8 cellular contexts compared by ENCODE assay signal in the genomic region with DNA sequence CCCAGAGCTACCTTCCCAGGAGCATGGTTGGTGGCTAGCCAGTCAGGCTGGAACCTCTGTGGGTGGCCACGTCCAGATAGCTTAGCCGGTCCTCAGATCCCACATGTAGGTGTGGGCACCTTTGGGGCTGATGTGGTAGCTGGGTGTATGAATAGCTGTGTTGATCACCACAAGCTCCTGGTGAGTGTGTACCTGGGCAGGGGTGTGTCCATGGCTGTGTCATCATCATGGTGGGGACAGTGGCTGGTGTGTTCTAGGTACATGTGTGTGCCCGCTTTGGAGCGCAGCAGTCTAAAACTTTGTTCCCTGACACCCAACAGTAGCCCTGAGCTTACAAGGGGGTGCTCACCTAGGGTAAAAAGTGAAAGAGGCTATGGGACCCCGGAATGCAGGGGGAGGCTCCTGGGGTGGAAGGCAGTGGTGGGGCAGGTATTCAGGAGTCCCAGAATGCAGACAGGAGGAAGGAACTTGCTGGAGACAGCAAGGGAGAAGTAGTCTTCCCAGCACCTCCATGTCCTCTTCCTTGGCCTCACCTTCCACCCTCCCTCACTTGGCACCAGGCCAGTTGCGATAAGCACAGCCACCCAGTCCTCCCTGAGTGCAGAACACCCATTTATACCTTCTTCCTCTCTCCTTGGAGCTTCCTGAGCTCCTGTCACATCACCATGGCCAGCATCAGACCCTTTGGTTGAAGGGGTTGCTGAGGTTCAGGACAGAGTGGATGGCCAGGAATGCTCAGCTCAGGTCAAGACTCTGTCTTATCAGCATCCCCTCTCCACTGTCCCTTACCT. TPM values are rescaled to one million over a fixed set of nuclear protein-coding genes. Genes with fewer than 3 reads are reported as not detected.
DNase-seq lines count a peak whose midpoint lies in the region; ATAC-seq, FAIRE-seq and TF ChIP-seq lines count a peak whose summit lies in the region.

No MANE protein-coding gene starts in this region.

- CTCF ChIA-PET in HepG2 (lab: Yijun Ruan, JAX; ENCODE audit: low intra/inter-chr PET ratio, low total read pairs), result interaction anchor here (8.0 kb wide), 1 partner anchor 39 kb away, joined by 182 read pairs; a partner anchor contains a TSS

- H4K20me1 ChIP-seq in HepG2 (ENCODE audit: insufficient read depth, low read length), result no peaks in the 10 kb centered on the region

- DNase-seq in NB4 (ENCODE audit: low read depth) (peak; percentile 32), HepG2 (ENCODE audit: low spot score) (no peak), NCI-H345 treated with DMSO at 0.1 percent for 48 hours (lab: John Stamatoyannopoulos, UW; ENCODE audit: unreplicated experiment) (no peak), GOT3 (lab: John Stamatoyannopoulos, UW) (no peak), putamen (ENCODE audit: low spot score) (no peak)
- DNase-seq in activated naive CD8-positive, alpha-beta T cell treated with anti-CD3 and anti-CD28 coated beads, Interleukin-2, amount 10 ng/mL, durations not matched to agents 7 days and 5 days, result peak; percentile 65

- in situ Hi-C loops in HepG2 (cut with HindIII; ENCODE audit: extremely low pct_ligation_motif_present, low pct_unique_long_range_greater_than_20kb), result loop anchor here (5.0 kb wide), 1 partner anchor 38 kb away; no protein-coding TSS in a partner anchor

- H3K4me3 ChIP-seq in NB4 (ENCODE audit: low read depth, low read length), result peak overlapping the region; percentile 94
- peak overlapping the region in 1 of 3 experiments; percentile 76; a peak in 1 of 6 replicates for H3K4me3 ChIP-seq in HepG2 (replicated peaks in 1 of 3; ENCODE audit: insufficient read depth in 1 of 3, low read depth in 2 of 3, low read length in 3 of 3)
- peak overlapping the region; percentile 76 to 88 (median 79) for H3K4me3 ChIP-seq in subcutaneous abdominal adipose tissue (ENCODE audit: low read depth in 1 of 5, low read length in 5 of 5)

- peak overlapping the region; percentile 100 for H3K27ac Mint-ChIP-seq in activated naive CD8-positive, alpha-beta T cell treated with anti-CD3 and anti-CD28 coated beads, Interleukin-2, amount 10 ng/mL, durations not matched to agents 7 days and 5 days

- no peak overlapping the region for H2AFZ ChIP-seq in HepG2 (ENCODE audit: low read length)

- TF ChIP-seq RAD21 in HepG2 (CRISPR knock-in tag; IDR thresholded peaks at IDR 0.05), result no peak

- peak overlapping the region; percentile 97 for H3K4me3 Mint-ChIP-seq in activated naive CD8-positive, alpha-beta T cell treated with anti-CD3 and anti-CD28 coated beads, Interleukin-2, amount 10 ng/mL, durations not matched to agents 7 days and 5 days

- peaks cover 83% of the 10 kb centered on the region for H3K36me3 Mint-ChIP-seq in activated naive CD8-positive, alpha-beta T cell treated with anti-CD3 and anti-CD28 coated beads, Interleukin-2, amount 10 ng/mL, durations not matched to agents 7 days and 5 days

- H3K79me2 ChIP-seq in HepG2 (ENCODE audit: insufficient read depth, low read length), result no peaks in the 10 kb centered on the region

- H3K9me3 Mint-ChIP-seq in activated naive CD8-positive, alpha-beta T cell treated with anti-CD3 and anti-CD28 coated beads, Interleukin-2, amount 10 ng/mL, durations not matched to agents 7 days and 5 days, result no peaks in the 10 kb centered on the region

- H3K9ac ChIP-seq in HepG2 (ENCODE audit: insufficient read depth, low read depth, low read length), result peak overlapping the region; percentile 61; the same call in 1 of the 2 replicates
- H3K9ac ChIP-seq in subcutaneous abdominal adipose tissue (ENCODE audit: low read length in 5 of 5), result peak overlapping the region; percentile 82 to 93 (median 86)

- intact Hi-C loops in HepG2 (cut with micrococcal nuclease; ENCODE audit: unreplicated experiment), result loop anchor here (10.0 kb wide), 1 partner anchor 354 kb away; no protein-coding TSS in a partner anchor

- H3K27ac ChIP-seq in HepG2 (ENCODE audit: extremely low read length, insufficient read depth, low read length) (no peak overlapping the region), subcutaneous abdominal adipose tissue (ENCODE audit: low read depth, low read length) (peak overlapping the region; percentile 80)

- peaks cover 47% of the 10 kb centered on the region for H3K4me1 ChIP-seq in HepG2 (ENCODE audit: insufficient read depth, low read length)
- H3K4me1 ChIP-seq in subcutaneous abdominal adipose tissue (ENCODE audit: control insufficient read depth in 5 of 5, insufficient read depth in 5 of 5, low read length in 5 of 5), result peaks cover 10 to 86% (median 79%) of the 10 kb centered on the region in 5 donors

- TF ChIP-seq CTCF in NB4 (IDR thresholded peaks at IDR 0.05; ENCODE audit: low read depth, low read length) (no peak), HepG2 (CRISPR knock-in tag; IDR thresholded peaks at IDR 0.05) (no peak)

- H3K27me3 Mint-ChIP-seq in activated naive CD8-positive, alpha-beta T cell treated with anti-CD3 and anti-CD28 coated beads, Interleukin-2, amount 10 ng/mL, durations not matched to agents 7 days and 5 days, result no peaks in the 10 kb centered on the region

- no peak for TF ChIP-seq EP300 in HepG2 (IDR thresholded peaks at IDR 0.05; ENCODE audit: low read depth in 2 of 2, low read length in 2 of 2)
- no peak for TF ChIP-seq EP300 in HepG2 (CRISPR knock-in tag; IDR thresholded peaks at IDR 0.05; ENCODE audit: borderline replicate concordance)

- no peak for FAIRE-seq in HepG2 (lab: Jason Lieb, UNC)

- TF ChIP-seq POLR2A in NB4 (IDR thresholded peaks at IDR 0.05; ENCODE audit: extremely low read depth, insufficient read length), result no peak
- no peak for TF ChIP-seq POLR2A in HepG2 (IDR thresholded peaks at IDR 0.05; ENCODE audit: insufficient read depth in 1 of 2, low read depth in 2 of 2, low read length in 2 of 2)

- H3K9me3 ChIP-seq in HepG2 (ENCODE audit: low read length) (no peaks in the 10 kb centered on the region), subcutaneous abdominal adipose tissue (ENCODE audit: control insufficient read depth in 5 of 5, low read length in 5 of 5) (no peaks in the 10 kb centered on the region)

- H3K4me2 ChIP-seq in HepG2 (ENCODE audit: low read depth, low read length), result peak overlapping the region; percentile 83

- 89% methylated on average over 4 of the region's 6 CpGs for WGBS in HepG2 (ENCODE audit: low lambda C conversion rate)

- BruUV-seq in HepG2 (replicated peaks; lab: Mats Ljungman, UMichigan), result TSS peak; percentile 55

- H3K27me3 ChIP-seq in HepG2 (ENCODE audit: control insufficient read depth in 1 of 2, insufficient read depth in 2 of 2, low read length in 2 of 2), result 0 out of 5 replicates have a peak, but pooled peaks cover 0 to 10% of the 10 kb centered on the region in 2 experiments
- H3K27me3 ChIP-seq in subcutaneous abdominal adipose tissue (ENCODE audit: control insufficient read depth in 5 of 5, insufficient read depth in 4 of 5, low read length in 5 of 5), result no peaks in the 10 kb centered on the region

- ATAC-seq in activated naive CD8-positive, alpha-beta T cell treated with anti-CD3 and anti-CD28 coated beads, Interleukin-2, amount 10 ng/mL, durations not matched to agents 7 days and 5 days (ENCODE audit: low read depth), result no peak
- no peak for ATAC-seq in HepG2
- no peak for ATAC-seq in HG02973 (IDR thresholded peaks at IDR 0.05; ENCODE audit: unreplicated experiment)

- H3K4me1 Mint-ChIP-seq in activated naive CD8-positive, alpha-beta T cell treated with anti-CD3 and anti-CD28 coated beads, Interleukin-2, amount 10 ng/mL, durations not matched to agents 7 days and 5 days, result peaks cover 34% of the 10 kb centered on the region

- H3K36me3 ChIP-seq in HepG2 (replicated peaks in 1 of 2; ENCODE audit: control insufficient read depth in 1 of 2, insufficient read depth in 2 of 2, low read length in 2 of 2) (peaks cover 0 to 5% of the 10 kb centered on the region in 2 experiments; a peak in 1 of 5 replicates), subcutaneous abdominal adipose tissue (ENCODE audit: control insufficient read depth in 5 of 5, insufficient read depth in 5 of 5, low read length in 5 of 5) (peaks cover 0 to 31% (median 25%) of the 10 kb centered on the region in 5 donors)

- POLR2A ChIA-PET in activated naive CD8-positive, alpha-beta T cell treated with anti-CD3 and anti-CD28 coated beads, Interleukin-2, amount 10 ng/mL, durations not matched to agents 7 days and 5 days (lab: Charles Lee), result interaction anchor here (1.1 to 25.9 kb wide), 15 partner anchors 5 to 1667 kb away, joined by 3 to 3572 read pairs (median 9); a partner anchor contains a TSS
- POLR2A ChIA-PET in HepG2 (lab: Yijun Ruan, JAX), result interaction anchor here (0.6 to 4.5 kb wide), 6 partner anchors 8 to 41 kb away, joined by 3 to 101 read pairs (median 27); a partner anchor contains a TSS

RNA-seq across cellular contexts. Expression of a gene that starts 1.2 kb away (rescaled TPM):
- 100 to 1,000 TPM; 365 to 400 TPM for total RNA-seq in activated naive CD8-positive, alpha-beta T cell treated with anti-CD3 and anti-CD28 coated beads, Interleukin-2, amount 10 ng/mL, durations not matched to agents 7 days and 5 days
- 0.73 and 0.91 TPM in 2 replicates for total RNA-seq in HepG2 (2016; rRNA removed; fragmentation: Illumina TruSeq; extraction: Trizol)
- total RNA-seq in HepG2 (2016; cell fraction: cytosol; rRNA removed; fragmentation: Illumina TruSeq; extraction: Trizol; ENCODE audit: low read depth), result 0.20 and 0.44 TPM in 2 replicates
- total RNA-seq in HepG2 (2016; cell fraction: insoluble cytoplasmic fraction; rRNA removed; fragmentation: Illumina TruSeq; extraction: Trizol), result 0.82 and 1.2 TPM in 2 replicates
- 1.2 and 1.4 TPM in 2 replicates for total RNA-seq in HepG2 (2016; cell fraction: membrane; rRNA removed; fragmentation: Illumina TruSeq; extraction: Trizol)
- total RNA-seq in HepG2 (2016; cell fraction: nucleus; rRNA removed; fragmentation: Illumina TruSeq; extraction: Trizol), result 0.81 and 0.85 TPM in 2 replicates
- polyA plus RNA-seq in HepG2 (2011; rRNA removed), result 1.5 and 2.8 TPM in 2 replicates
- 1.5 and 1.7 TPM in 2 replicates for polyA plus RNA-seq in HepG2 (2011; cell fraction: cytosol; rRNA removed)
- 4.4 and 7.4 TPM in 2 replicates for polyA plus RNA-seq in HepG2 (2011; cell fraction: nucleus; rRNA removed)
- 2.1 and 2.9 TPM in 2 replicates for polyA plus RNA-seq in HepG2 (2012)
- polyA plus RNA-seq in HepG2 (2016; cell fraction: cytosol; fragmentation: Illumina TruSeq; extraction: Trizol; ENCODE audit: low read depth), result 0.21 and 0.27 TPM in 2 replicates
- 1.9 and 2.2 TPM in 2 replicates for polyA plus RNA-seq in HepG2 (2016; cell fraction: insoluble cytoplasmic fraction; fragmentation: Illumina TruSeq; extraction: Trizol; ENCODE audit: low read depth)
- 0.84 and 1.0 TPM in 2 replicates for polyA plus RNA-seq in HepG2 (2016; cell fraction: membrane; fragmentation: Illumina TruSeq; extraction: Trizol; ENCODE audit: low read depth)
- 1.9 and 3.2 TPM in 2 replicates for polyA plus RNA-seq in HepG2 (2016; cell fraction: nucleus; fragmentation: Illumina TruSeq; extraction: Trizol; ENCODE audit: insufficient read depth, low read depth)
- polyA minus RNA-seq in HepG2 (2011; rRNA and poly(A)+ RNA removed; ENCODE audit: low replicate concordance), result 1.9 and 6.3 TPM in 2 replicates
- polyA minus RNA-seq in HepG2 (2011; cell fraction: cytosol; rRNA and poly(A)+ RNA removed), result 1.6 and 2.8 TPM in 2 replicates
- 2.6 and 4.6 TPM in 2 replicates for polyA minus RNA-seq in HepG2 (2011; cell fraction: nucleus; rRNA and poly(A)+ RNA removed)

RNA-seq across cellular contexts. Expression of a gene that starts 6.6 kb away (rescaled TPM):
- total RNA-seq in activated naive CD8-positive, alpha-beta T cell treated with anti-CD3 and anti-CD28 coated beads, Interleukin-2, amount 10 ng/mL, durations not matched to agents 7 days and 5 days, result 100 to 1,000 TPM; 176 to 195 TPM
- total RNA-seq in HepG2 (2016; rRNA removed; fragmentation: Illumina TruSeq; extraction: Trizol), result 41.2 and 48.5 TPM in 2 replicates
- total RNA-seq in HepG2 (2016; cell fraction: cytosol; rRNA removed; fragmentation: Illumina TruSeq; extraction: Trizol; ENCODE audit: low read depth), result 18.9 and 21.3 TPM in 2 replicates
- 40.5 and 43.9 TPM in 2 replicates for total RNA-seq in HepG2 (2016; cell fraction: insoluble cytoplasmic fraction; rRNA removed; fragmentation: Illumina TruSeq; extraction: Trizol)
- total RNA-seq in HepG2 (2016; cell fraction: membrane; rRNA removed; fragmentation: Illumina TruSeq; extraction: Trizol), result 51.7 and 60.5 TPM in 2 replicates
- 21.2 and 24.7 TPM in 2 replicates for total RNA-seq in HepG2 (2016; cell fraction: nucleus; rRNA removed; fragmentation: Illumina TruSeq; extraction: Trizol)
- polyA plus RNA-seq in HepG2 (2011; rRNA removed), result 39.9 and 46.2 TPM in 2 replicates
- polyA plus RNA-seq in HepG2 (2011; cell fraction: cytosol; rRNA removed), result 40.2 and 41.3 TPM in 2 replicates
- polyA plus RNA-seq in HepG2 (2011; cell fraction: nucleus; rRNA removed), result 23.0 and 28.1 TPM in 2 replicates
- polyA plus RNA-seq in HepG2 (2012), result 21.8 and 22.2 TPM in 2 replicates
- polyA plus RNA-seq in HepG2 (2016; cell fraction: cytosol; fragmentation: Illumina TruSeq; extraction: Trizol; ENCODE audit: low read depth), result 23.5 and 31.3 TPM in 2 replicates
- 53.8 and 56.3 TPM in 2 replicates for polyA plus RNA-seq in HepG2 (2016; cell fraction: insoluble cytoplasmic fraction; fragmentation: Illumina TruSeq; extraction: Trizol; ENCODE audit: low read depth)
- 50.2 and 54.3 TPM in 2 replicates for polyA plus RNA-seq in HepG2 (2016; cell fraction: membrane; fragmentation: Illumina TruSeq; extraction: Trizol; ENCODE audit: low read depth)
- polyA plus RNA-seq in HepG2 (2016; cell fraction: nucleus; fragmentation: Illumina TruSeq; extraction: Trizol; ENCODE audit: insufficient read depth, low read depth), result 31.0 and 31.6 TPM in 2 replicates
- 48.5 and 89.7 TPM in 2 replicates for polyA minus RNA-seq in HepG2 (2011; rRNA and poly(A)+ RNA removed; ENCODE audit: low replicate concordance)
- polyA minus RNA-seq in HepG2 (2011; cell fraction: cytosol; rRNA and poly(A)+ RNA removed), result 15.7 and 16.5 TPM in 2 replicates
- 13.4 and 16.9 TPM in 2 replicates for polyA minus RNA-seq in HepG2 (2011; cell fraction: nucleus; rRNA and poly(A)+ RNA removed)

RNA-seq across cellular contexts. Expression of a gene that starts 41.1 kb away (rescaled TPM):
- 100 to 1,000 TPM in 1 of 2 experiments, 10 to 100 TPM in 1; 97.4 to 102 TPM for total RNA-seq in activated naive CD8-positive, alpha-beta T cell treated with anti-CD3 and anti-CD28 coated beads, Interleukin-2, amount 10 ng/mL, durations not matched to agents 7 days and 5 days
- 6.3 and 9.8 TPM in 2 replicates for total RNA-seq in HepG2 (2016; rRNA removed; fragmentation: Illumina TruSeq; extraction: Trizol)
- total RNA-seq in HepG2 (2016; cell fraction: cytosol; rRNA removed; fragmentation: Illumina TruSeq; extraction: Trizol; ENCODE audit: low read depth), result 3.3 and 3.8 TPM in 2 replicates
- 4.7 and 8.7 TPM in 2 replicates for total RNA-seq in HepG2 (2016; cell fraction: insoluble cytoplasmic fraction; rRNA removed; fragmentation: Illumina TruSeq; extraction: Trizol)
- total RNA-seq in HepG2 (2016; cell fraction: membrane; rRNA removed; fragmentation: Illumina TruSeq; extraction: Trizol), result 6.7 and 7.4 TPM in 2 replicates
- total RNA-seq in HepG2 (2016; cell fraction: nucleus; rRNA removed; fragmentation: Illumina TruSeq; extraction: Trizol), result 10.1 and 13.3 TPM in 2 replicates
- polyA plus RNA-seq in HepG2 (2011; rRNA removed), result 12.6 and 16.2 TPM in 2 replicates
- 6.7 and 8.8 TPM in 2 replicates for polyA plus RNA-seq in HepG2 (2011; cell fraction: cytosol; rRNA removed)
- 54.5 and 63.4 TPM in 2 replicates for polyA plus RNA-seq in HepG2 (2011; cell fraction: nucleus; rRNA removed)
- polyA plus RNA-seq in HepG2 (2012), result 7.1 and 8.2 TPM in 2 replicates
- polyA plus RNA-seq in HepG2 (2016; cell fraction: cytosol; fragmentation: Illumina TruSeq; extraction: Trizol; ENCODE audit: low read depth), result 4.2 and 5.6 TPM in 2 replicates
- 3.7 and 6.3 TPM in 2 replicates for polyA plus RNA-seq in HepG2 (2016; cell fraction: insoluble cytoplasmic fraction; fragmentation: Illumina TruSeq; extraction: Trizol; ENCODE audit: low read depth)
- polyA plus RNA-seq in HepG2 (2016; cell fraction: membrane; fragmentation: Illumina TruSeq; extraction: Trizol; ENCODE audit: low read depth), result 4.9 TPM in 2 replicates
- polyA plus RNA-seq in HepG2 (2016; cell fraction: nucleus; fragmentation: Illumina TruSeq; extraction: Trizol; ENCODE audit: insufficient read depth, low read depth), result 20.5 and 21.1 TPM in 2 replicates
- 15.2 and 19.7 TPM in 2 replicates for polyA minus RNA-seq in HepG2 (2011; rRNA and poly(A)+ RNA removed; ENCODE audit: low replicate concordance)
- 2.2 and 4.5 TPM in 2 replicates for polyA minus RNA-seq in HepG2 (2011; cell fraction: cytosol; rRNA and poly(A)+ RNA removed)
- polyA minus RNA-seq in HepG2 (2011; cell fraction: nucleus; rRNA and poly(A)+ RNA removed), result 25.0 and 25.6 TPM in 2 replicates

RNA-seq across cellular contexts. Expression of a gene that starts 42.8 kb away (rescaled TPM):
- total RNA-seq in activated naive CD8-positive, alpha-beta T cell treated with anti-CD3 and anti-CD28 coated beads, Interleukin-2, amount 10 ng/mL, durations not matched to agents 7 days and 5 days, result 10 to 100 TPM; 53.2 to 58.4 TPM
- total RNA-seq in HepG2 (2016; rRNA removed; fragmentation: Illumina TruSeq; extraction: Trizol), result 1.2 and 1.6 TPM in 2 replicates
- total RNA-seq in HepG2 (2016; cell fraction: cytosol; rRNA removed; fragmentation: Illumina TruSeq; extraction: Trizol; ENCODE audit: low read depth), result 1.2 and 1.5 TPM in 2 replicates
- total RNA-seq in HepG2 (2016; cell fraction: insoluble cytoplasmic fraction; rRNA removed; fragmentation: Illumina TruSeq; extraction: Trizol), result 0.88 and 1.5 TPM in 2 replicates
- total RNA-seq in HepG2 (2016; cell fraction: membrane; rRNA removed; fragmentation: Illumina TruSeq; extraction: Trizol), result 2.2 and 3.1 TPM in 2 replicates
- 0.97 and 1.1 TPM in 2 replicates for total RNA-seq in HepG2 (2016; cell fraction: nucleus; rRNA removed; fragmentation: Illumina TruSeq; extraction: Trizol)
- 4.6 and 4.8 TPM in 2 replicates for polyA plus RNA-seq in HepG2 (2011; rRNA removed)
- polyA plus RNA-seq in HepG2 (2011; cell fraction: cytosol; rRNA removed), result 3.8 and 4.2 TPM in 2 replicates
- polyA plus RNA-seq in HepG2 (2011; cell fraction: nucleus; rRNA removed), result 8.1 and 8.7 TPM in 2 replicates
- 1.7 and 1.8 TPM in 2 replicates for polyA plus RNA-seq in HepG2 (2012)
- 1.5 and 1.8 TPM in 2 replicates for polyA plus RNA-seq in HepG2 (2016; cell fraction: cytosol; fragmentation: Illumina TruSeq; extraction: Trizol; ENCODE audit: low read depth)
- 0.85 and 1.2 TPM in 2 replicates for polyA plus RNA-seq in HepG2 (2016; cell fraction: insoluble cytoplasmic fraction; fragmentation: Illumina TruSeq; extraction: Trizol; ENCODE audit: low read depth)
- polyA plus RNA-seq in HepG2 (2016; cell fraction: membrane; fragmentation: Illumina TruSeq; extraction: Trizol; ENCODE audit: low read depth), result 2.3 and 2.4 TPM in 2 replicates
- 1.6 and 2.3 TPM in 2 replicates for polyA plus RNA-seq in HepG2 (2016; cell fraction: nucleus; fragmentation: Illumina TruSeq; extraction: Trizol; ENCODE audit: insufficient read depth, low read depth)
- polyA minus RNA-seq in HepG2 (2011; rRNA and poly(A)+ RNA removed; ENCODE audit: low replicate concordance), result 6.2 and 6.4 TPM in 2 replicates
- 1.5 and 2.3 TPM in 2 replicates for polyA minus RNA-seq in HepG2 (2011; cell fraction: cytosol; rRNA and poly(A)+ RNA removed)
- 1.8 and 3.5 TPM in 2 replicates for polyA minus RNA-seq in HepG2 (2011; cell fraction: nucleus; rRNA and poly(A)+ RNA removed)

Comparison
In these comparisons a context has a peak if more than half of its experiments do, and no peak if none do; other contexts are left out.
1. DNase-seq: peak in NB4 (single experiment) and activated naive CD8-positive, alpha-beta T cell treated with anti-CD3 and anti-CD28 coated beads, Interleukin-2, amount 10 ng/mL, durations not matched to agents 7 days and 5 days (single experiment); none in HepG2 (single experiment), NCI-H345 treated with DMSO at 0.1 percent for 48 hours (single experiment), GOT3 (single experiment) and putamen (single experiment).
2. RNA of a gene that starts 1.2 kb away (total RNA-seq): 365 to 400 TPM in activated naive CD8-positive, alpha-beta T cell treated with anti-CD3 and anti-CD28 coated beads, Interleukin-2, amount 10 ng/mL, durations not matched to agents 7 days and 5 days; 0.20 to 1.4 TPM in HepG2; every median in the first group is over 100 times any median in the second.